ENCODE assay signal across 1 cellular context in the genomic region with DNA sequence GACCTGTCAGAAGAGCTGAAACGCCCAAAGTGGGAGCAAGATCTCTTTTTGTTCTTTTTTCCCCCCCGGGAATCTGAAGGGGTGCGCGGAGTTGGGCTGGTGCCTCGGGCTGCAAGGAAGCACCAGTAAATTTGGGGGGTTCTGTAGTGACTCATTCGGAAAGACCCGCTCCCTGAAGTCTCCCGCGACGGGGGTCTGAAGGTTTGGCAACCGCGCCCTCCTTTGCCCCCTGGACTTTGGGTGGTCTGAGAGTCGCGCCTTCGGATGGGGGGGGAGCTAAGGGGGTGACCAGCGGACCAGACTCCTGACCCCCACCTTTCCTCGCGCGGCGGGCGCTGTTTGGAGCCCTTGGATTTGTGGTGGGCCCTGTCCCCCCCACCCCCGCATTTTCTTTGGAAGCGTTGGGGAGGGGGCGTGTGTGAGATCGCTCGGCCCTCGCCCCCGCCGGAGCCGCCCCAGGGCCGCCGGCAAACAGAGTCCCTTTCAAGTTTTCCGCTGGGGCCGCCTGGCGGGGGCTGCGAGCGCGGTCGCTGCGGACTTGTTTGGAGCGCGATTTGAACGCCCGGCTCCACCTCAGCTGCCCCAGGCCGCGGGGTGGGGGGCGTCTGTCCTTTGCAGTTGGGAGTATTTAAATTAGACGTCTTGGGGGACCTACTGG.
A peak's percentile ranks its signal among the peaks of the same experiment; 100 is the strongest.
TF ChIP-seq lines count a peak whose summit lies in the region.

No MANE protein-coding gene starts in this region.

TF ChIP-seq in K562, 482 proteins besides CTCF, POLR2A, EP300 and RAD21 (continued from another document):
- TF ChIP-seq, protein P1, sequence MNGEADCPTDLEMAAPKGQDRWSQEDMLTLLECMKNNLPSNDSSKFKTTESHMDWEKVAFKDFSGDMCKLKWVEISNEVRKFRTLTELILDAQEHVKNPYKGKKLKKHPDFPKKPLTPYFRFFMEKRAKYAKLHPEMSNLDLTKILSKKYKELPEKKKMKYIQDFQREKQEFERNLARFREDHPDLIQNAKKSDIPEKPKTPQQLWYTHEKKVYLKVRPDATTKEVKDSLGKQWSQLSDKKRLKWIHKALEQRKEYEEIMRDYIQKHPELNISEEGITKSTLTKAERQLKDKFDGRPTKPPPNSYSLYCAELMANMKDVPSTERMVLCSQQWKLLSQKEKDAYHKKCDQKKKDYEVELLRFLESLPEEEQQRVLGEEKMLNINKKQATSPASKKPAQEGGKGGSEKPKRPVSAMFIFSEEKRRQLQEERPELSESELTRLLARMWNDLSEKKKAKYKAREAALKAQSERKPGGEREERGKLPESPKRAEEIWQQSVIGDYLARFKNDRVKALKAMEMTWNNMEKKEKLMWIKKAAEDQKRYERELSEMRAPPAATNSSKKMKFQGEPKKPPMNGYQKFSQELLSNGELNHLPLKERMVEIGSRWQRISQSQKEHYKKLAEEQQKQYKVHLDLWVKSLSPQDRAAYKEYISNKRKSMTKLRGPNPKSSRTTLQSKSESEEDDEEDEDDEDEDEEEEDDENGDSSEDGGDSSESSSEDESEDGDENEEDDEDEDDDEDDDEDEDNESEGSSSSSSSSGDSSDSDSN (IDR thresholded peaks at IDR 0.05; ENCODE audit: borderline replicate concordance in 1 of 2, low read depth in 2 of 2, low read length in 2 of 2): peak in 1 of 2 experiments; percentile 65; a peak in 2 of 4 replicates
- TF ChIP-seq, protein P2, sequence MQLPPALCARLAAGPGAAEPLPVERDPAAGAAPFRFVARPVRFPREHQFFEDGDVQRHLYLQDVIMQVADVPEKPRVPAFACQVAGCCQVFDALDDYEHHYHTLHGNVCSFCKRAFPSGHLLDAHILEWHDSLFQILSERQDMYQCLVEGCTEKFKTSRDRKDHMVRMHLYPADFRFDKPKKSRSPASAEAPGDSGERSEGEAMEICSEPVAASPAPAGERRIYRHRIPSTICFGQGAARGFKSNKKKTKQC (CRISPR knock-in tag; IDR thresholded peaks at IDR 0.05): 0 out of 2 replicates have a peak, but pooled peaks have one; percentile 45
TF ChIP-seq in K562: peak in this region for 25.
